ENCODE assay signal across 12 cellular contexts in the genomic region with DNA sequence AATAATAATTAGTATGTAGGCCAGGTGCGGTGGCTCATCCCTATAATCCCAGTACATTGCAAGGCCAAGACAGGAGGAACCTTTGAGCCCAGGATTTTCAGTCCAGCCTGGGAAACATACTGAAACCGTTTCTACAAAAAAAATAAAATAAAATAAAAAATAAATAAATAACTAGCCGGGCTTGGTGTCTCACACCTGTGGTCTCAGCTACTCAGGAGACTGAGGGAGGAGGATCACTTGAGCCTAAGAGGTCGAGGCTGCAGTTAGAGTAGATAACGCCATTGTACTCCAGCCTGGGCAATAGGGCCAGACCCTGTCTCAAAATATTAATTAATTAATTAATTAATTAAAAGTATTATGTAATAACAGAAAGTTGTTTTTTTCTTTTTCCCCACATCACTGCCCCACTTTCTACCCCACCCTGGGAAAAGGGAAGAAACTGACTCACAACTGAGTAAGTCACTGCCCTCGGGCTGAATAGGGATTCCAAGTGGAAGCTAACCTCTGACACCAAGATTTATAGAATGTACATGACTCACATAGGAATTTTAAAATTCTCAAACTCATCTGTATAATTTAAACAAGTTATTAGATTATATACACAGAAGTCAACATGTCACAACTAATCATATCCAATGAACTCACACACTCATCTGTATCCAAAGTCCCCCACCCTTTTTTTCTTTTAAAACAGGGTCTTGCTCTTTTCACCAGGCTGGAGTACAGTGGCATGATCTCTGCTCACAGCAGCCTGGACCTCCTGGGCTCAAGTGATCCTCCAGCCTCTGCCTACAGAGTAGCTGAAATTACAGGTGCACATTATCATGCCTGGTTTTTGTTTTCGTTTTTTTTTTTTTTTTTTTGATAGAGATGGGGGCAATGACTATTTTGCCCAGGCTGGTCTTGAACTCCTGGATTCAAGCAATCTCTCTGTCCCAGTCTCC. TPM values are rescaled to one million over a fixed set of nuclear protein-coding genes. Genes with fewer than 3 reads are reported as not detected.
DNase-seq lines count a peak whose midpoint lies in the region; ATAC-seq and TF ChIP-seq lines count a peak whose summit lies in the region.
"Had no signal": no experiment of that assay in that cellular context is flagged by ENCODE, and none has a peak within 500 bp of the region (broad histone marks: within the 10 kb centered on the region; RNA-seq: fewer than 3 reads in every experiment).

No MANE protein-coding gene starts in this region.

- peaks cover 4 to 12% of the 10 kb centered on the region in 2 donors for H3K4me1 Mint-ChIP-seq in effector memory CD8-positive, alpha-beta T cell (ENCODE audit: low read depth in 2 of 2)

- H3K36me3 ChIP-seq in MG63 (peaks cover 40% of the 10 kb centered on the region), HAP-1 (replicated peaks) (peaks cover 6% of the 10 kb centered on the region)

- H3K27me3 Mint-ChIP-seq in effector memory CD8-positive, alpha-beta T cell, result no peaks in the 10 kb centered on the region

- in situ Hi-C loops in HAP-1 (cut with MboI; ENCODE audit: low sequenced_read_pairs), result no loop called here

- H3K4me1 ChIP-seq in HAP-1, result no peaks in the 10 kb centered on the region
- H3K4me1 ChIP-seq: thyroid gland had no signal

- ATAC-seq in effector memory CD8-positive, alpha-beta T cell (replicated peaks), result no peak
- ATAC-seq: right cardiac atrium had no signal

- no peak overlapping the region for H3K27ac Mint-ChIP-seq in effector memory CD8-positive, alpha-beta T cell

- no peaks in the 10 kb centered on the region for H3K9me3 Mint-ChIP-seq in effector memory CD8-positive, alpha-beta T cell

- peaks cover 37% of the 10 kb centered on the region for H3K36me3 Mint-ChIP-seq in effector memory CD8-positive, alpha-beta T cell (ENCODE audit: insufficient read depth)

- H3K27me3 ChIP-seq in MG63 (no peaks in the 10 kb centered on the region), HAP-1 (ENCODE audit: low read depth) (no peaks in the 10 kb centered on the region)
- H3K27me3 ChIP-seq: thyroid gland had no signal

- H3K9me3 ChIP-seq in MG63 (peaks cover 12% of the 10 kb centered on the region), HAP-1 (no peaks in the 10 kb centered on the region)
- H3K9me3 ChIP-seq: thyroid gland had no signal

- H3K4me3 ChIP-seq in MG63 (no peak overlapping the region), cardiac fibroblast (replicated peaks in 1 of 2; ENCODE audit: low read depth in 2 of 2, low read length in 2 of 2) (no peak overlapping the region), HAP-1 (no peak overlapping the region)
- H3K4me3 ChIP-seq: thyroid gland had no signal

- H3K4me3 Mint-ChIP-seq in effector memory CD8-positive, alpha-beta T cell, result no peak overlapping the region

- no peak for TF ChIP-seq CTCF in cardiac fibroblast (IDR thresholded peaks at IDR 0.05; ENCODE audit: low read depth, low read length)

- DNase-seq in AG20443 (ENCODE audit: low spot score) (peak; percentile 77), MG63 (peak; percentile 87), cardiac fibroblast (ENCODE audit: low read depth in 2 of 2) (peak; percentile 48 to 85), kidney tubule cell (ENCODE audit: low spot score) (peak; percentile 88), anterior cingulate cortex (lab: John Stamatoyannopoulos, UW) (no peak), NCI-H2196 (lab: John Stamatoyannopoulos, UW; ENCODE audit: unreplicated experiment) (no peak), HAP-1 (ENCODE audit: low spot score in 2 of 2) (no peak)
- DNase-seq in effector memory CD8-positive, alpha-beta T cell, result no peak
- DNase-seq: C1 segment of cervical spinal cord, caudate nucleus, right cardiac atrium, thyroid gland had no signal

RNA-seq across cellular contexts. Expression of gene ZNF611, which starts 12.5 kb away (rescaled TPM):
- total RNA-seq in MG63 (2014; rRNA removed; shearing (Covaris generic); ENCODE audit: low replicate concordance), result 5.3 and 5.5 TPM in 2 replicates

Comparison
In these comparisons a context has a peak if more than half of its experiments do, and no peak if none do; other contexts are left out.
1. DNase-seq: peak in AG20443 (single experiment), MG63 (single experiment), cardiac fibroblast (2 of 2) and kidney tubule cell (single experiment); none in anterior cingulate cortex (0 of 58), NCI-H2196 (single experiment), effector memory CD8-positive, alpha-beta T cell (0 of 3) and HAP-1 (0 of 2).